Comparison of ENCODE assay signal across 13 cellular contexts in the genomic region with DNA sequence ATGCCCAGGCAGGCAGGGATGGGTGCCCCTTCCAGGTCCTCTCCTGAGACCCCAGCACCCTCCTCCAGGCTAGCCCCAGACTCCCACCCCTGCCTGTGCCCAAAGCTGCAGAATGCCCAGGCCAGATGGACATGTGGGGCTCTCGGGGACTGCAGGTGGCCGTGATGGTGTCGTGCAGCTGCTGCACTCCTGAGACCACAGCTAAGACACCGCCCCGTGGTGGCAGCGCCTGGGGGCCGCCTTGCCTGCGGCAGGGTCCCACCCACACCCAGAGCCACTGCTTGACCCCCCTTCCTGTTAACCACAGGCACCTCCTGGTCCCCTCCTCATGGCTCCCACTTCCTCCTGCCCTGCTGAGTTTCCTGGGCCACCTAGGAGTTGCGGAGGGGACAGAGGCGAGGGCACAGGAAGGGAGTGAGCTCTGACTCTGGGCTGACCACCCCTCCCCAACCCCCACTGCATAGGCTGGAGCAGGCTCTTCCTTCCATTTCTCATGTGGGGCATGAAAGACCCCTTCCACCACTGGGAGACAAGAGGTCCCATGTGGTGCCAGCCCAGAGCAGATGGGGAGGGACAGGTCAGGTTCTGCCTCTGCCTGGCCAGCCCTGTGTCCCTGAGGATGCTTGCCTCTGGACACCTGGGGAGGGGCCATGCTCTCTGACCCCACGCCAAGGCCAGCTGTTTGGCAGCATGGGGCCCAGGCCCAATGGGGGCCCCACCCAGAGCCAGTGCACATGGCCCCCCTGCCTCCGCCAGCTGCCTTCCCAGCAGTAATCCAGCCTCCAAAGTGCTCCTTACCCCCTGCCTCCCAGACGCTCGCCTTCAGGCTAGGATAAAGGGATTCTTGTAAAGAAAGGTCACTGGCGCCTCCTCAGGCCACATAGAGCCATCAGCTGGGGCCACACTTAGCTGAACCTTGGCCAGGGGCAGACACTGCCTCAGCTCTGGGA. TPM values are rescaled to one million over a fixed set of nuclear protein-coding genes. Genes with fewer than 3 reads are reported as not detected.
A peak's percentile ranks its signal among the peaks of the same experiment; 100 is the strongest.
DNase-seq lines count a peak whose midpoint lies in the region; ATAC-seq and TF ChIP-seq lines count a peak whose summit lies in the region.
"Had no signal": no experiment of that assay in that cellular context is flagged by ENCODE, and none has a peak within 500 bp of the region (broad histone marks: within the 10 kb centered on the region; RNA-seq: fewer than 3 reads in every experiment).

No MANE protein-coding gene starts in this region.

- TF ChIP-seq CTCF in WERI-Rb-1 (IDR thresholded peaks at IDR 0.05; ENCODE audit: low read depth, low read length): peak; percentile 33; the same call in 1 of the 2 replicates
- no peak for TF ChIP-seq CTCF in smooth muscle cell (IDR thresholded peaks at IDR 0.05; ENCODE audit: borderline replicate concordance, insufficient read depth, poor library complexity, severe bottlenecking)
- no peak for TF ChIP-seq CTCF in esophagus squamous epithelium (IDR thresholded peaks at IDR 0.05)

- TF ChIP-seq POLR2A in esophagus squamous epithelium (IDR thresholded peaks at IDR 0.05): no peak

- peak; percentile 4 for ATAC-seq in stimulated activated naive CD8-positive, alpha-beta T cell treated with anti-CD3 and anti-CD28 coated beads, Interleukin-15, amount 100 ng/mL, for 72 hours
- ATAC-seq in stimulated activated naive CD8-positive, alpha-beta T cell treated with anti-CD3 and anti-CD28 coated beads, Interleukin-15, Interleukin-2, amounts not matched to agents 100 U/mL and 50 U/mL, for 24 hours: no peak
- ATAC-seq in left colon (peak; percentile 32), aorta (ENCODE audit: low FRiP score) (no peak)
- ATAC-seq: activated CD4-positive, alpha-beta T cell treated with anti-CD3 and anti-CD28 coated beads for 36 hours had no signal

- H3K4me3 Mint-ChIP-seq in stimulated activated naive CD8-positive, alpha-beta T cell treated with anti-CD3 and anti-CD28 coated beads, Interleukin-15, amount 100 ng/mL, for 72 hours: no peak overlapping the region
- H3K4me3 Mint-ChIP-seq: activated CD4-positive, alpha-beta T cell treated with anti-CD3 and anti-CD28 coated beads for 36 hours; activated naive CD4-positive, alpha-beta T cell treated with anti-CD3 and anti-CD28 coated beads, Interleukin-2, amount 50 U/mL, for 24 hours had no signal

- intact Hi-C loops in left colon (cut with DNase I, micrococcal nuclease): no loop called here
- intact Hi-C loops in aorta (cut with DNase I): no loop called here
- intact Hi-C loops in esophagus squamous epithelium (cut with DNase I): no loop called here

- H3K9me3 Mint-ChIP-seq in stimulated activated naive CD8-positive, alpha-beta T cell treated with anti-CD3 and anti-CD28 coated beads, Interleukin-15, amount 100 ng/mL, for 72 hours: no peaks in the 10 kb centered on the region
- H3K9me3 Mint-ChIP-seq: activated naive CD4-positive, alpha-beta T cell treated with anti-CD3 and anti-CD28 coated beads, Interleukin-2, amount 50 U/mL, for 24 hours had no signal

- H3F3A ChIP-seq in smooth muscle cell (ENCODE audit: low read depth): no peaks in the 10 kb centered on the region

- H3K4me1 Mint-ChIP-seq in stimulated activated naive CD8-positive, alpha-beta T cell treated with anti-CD3 and anti-CD28 coated beads, Interleukin-15, amount 100 ng/mL, for 72 hours: peaks cover 51% of the 10 kb centered on the region
- H3K4me1 Mint-ChIP-seq: activated CD4-positive, alpha-beta T cell treated with anti-CD3 and anti-CD28 coated beads for 36 hours; activated naive CD4-positive, alpha-beta T cell treated with anti-CD3 and anti-CD28 coated beads, Interleukin-2, amount 50 U/mL, for 24 hours had no signal

- H3K27ac Mint-ChIP-seq in stimulated activated naive CD8-positive, alpha-beta T cell treated with anti-CD3 and anti-CD28 coated beads, Interleukin-15, amount 100 ng/mL, for 72 hours: peak overlapping the region; percentile 69 to 86
- H3K27ac Mint-ChIP-seq: activated CD4-positive, alpha-beta T cell treated with anti-CD3 and anti-CD28 coated beads for 36 hours; activated naive CD4-positive, alpha-beta T cell treated with anti-CD3 and anti-CD28 coated beads, Interleukin-2, amount 50 U/mL, for 24 hours had no signal

- H3K27ac ChIP-seq in WERI-Rb-1 (no peak overlapping the region), aorta (ENCODE audit: low read depth in 1 of 2, low read length in 2 of 2) (no peak overlapping the region), smooth muscle cell (ENCODE audit: low read depth) (no peak overlapping the region), esophagus squamous epithelium (peak overlapping the region in 1 of 4 donors; percentile 5)
- H3K27ac ChIP-seq: hepatocyte had no signal

- no peak overlapping the region for H2AFZ ChIP-seq in smooth muscle cell (ENCODE audit: low read depth)
- H2AFZ ChIP-seq: hepatocyte had no signal

- H4K20me1 ChIP-seq in smooth muscle cell (ENCODE audit: low read depth): peaks cover 97% of the 10 kb centered on the region

- DNase-seq in stimulated activated naive CD8-positive, alpha-beta T cell treated with anti-CD3 and anti-CD28 coated beads, Interleukin-15, amount 100 ng/mL, for 72 hours: no peak
- no peak for DNase-seq in stimulated activated naive CD8-positive, alpha-beta T cell treated with anti-CD3 and anti-CD28 coated beads, Interleukin-15, Interleukin-2, amounts not matched to agents 100 U/mL and 50 U/mL, for 24 hours
- DNase-seq in WERI-Rb-1 (no peak), left colon (peak in 1 of 2 donors; percentile 21), aorta (peak; percentile 35 to 70), smooth muscle cell (lab: John Stamatoyannopoulos, UW; ENCODE audit: unreplicated experiment) (no peak), NCI-H2171 treated with DMSO at 0.1 percent for 48 hours (lab: John Stamatoyannopoulos, UW) (no peak), esophagus squamous epithelium (lab: John Stamatoyannopoulos, UW) (no peak)
- DNase-seq: activated CD4-positive, alpha-beta T cell treated with anti-CD3 and anti-CD28 coated beads for 36 hours; effector CD8-positive, alpha-beta T cell; NCI-H2029 treated with DMSO at 0.1 percent for 48 hours had no signal

- H3K9me3 ChIP-seq in WERI-Rb-1 (ENCODE audit: severe bottlenecking): no peaks in the 10 kb centered on the region
- H3K9me3 ChIP-seq in aorta (ENCODE audit: control insufficient read depth, low read length): no peaks in the 10 kb centered on the region
- H3K9me3 ChIP-seq in smooth muscle cell (replicated peaks; ENCODE audit: low read depth): no peaks in the 10 kb centered on the region
- no peaks in the 10 kb centered on the region for H3K9me3 ChIP-seq in esophagus squamous epithelium

- no peaks in the 10 kb centered on the region for H3K27me3 ChIP-seq in WERI-Rb-1 (ENCODE audit: insufficient read depth, low read depth, severe bottlenecking)
- H3K27me3 ChIP-seq in aorta (ENCODE audit: control insufficient read depth in 1 of 2, insufficient read depth in 2 of 2, low read length in 1 of 2): no peaks in the 10 kb centered on the region
- no peaks in the 10 kb centered on the region for H3K27me3 ChIP-seq in smooth muscle cell (ENCODE audit: low read depth)
- no peaks in the 10 kb centered on the region for H3K27me3 ChIP-seq in esophagus squamous epithelium
- H3K27me3 ChIP-seq: hepatocyte had no signal

- H3K36me3 ChIP-seq in WERI-Rb-1 (no peaks in the 10 kb centered on the region), aorta (ENCODE audit: control insufficient read depth in 1 of 2, insufficient read depth in 2 of 2, low read length in 1 of 2) (no peaks in the 10 kb centered on the region), smooth muscle cell (ENCODE audit: low read depth) (no peaks in the 10 kb centered on the region), esophagus squamous epithelium (peaks cover 0 to 4% (median 0%) of the 10 kb centered on the region in 3 donors)

- H3K4me1 ChIP-seq in aorta (ENCODE audit: control insufficient read depth in 1 of 2, insufficient read depth in 2 of 2, low read length in 2 of 2) (no peaks in the 10 kb centered on the region), smooth muscle cell (ENCODE audit: low read depth) (peaks cover 4% of the 10 kb centered on the region), esophagus squamous epithelium (peaks cover 3 to 55% (median 7%) of the 10 kb centered on the region in 3 donors)

- peaks cover 14% of the 10 kb centered on the region for H3K79me2 ChIP-seq in smooth muscle cell (ENCODE audit: low read depth)
- H3K79me2 ChIP-seq: hepatocyte had no signal

- no peaks in the 10 kb centered on the region for H3K27me3 Mint-ChIP-seq in stimulated activated naive CD8-positive, alpha-beta T cell treated with anti-CD3 and anti-CD28 coated beads, Interleukin-15, amount 100 ng/mL, for 72 hours
- H3K27me3 Mint-ChIP-seq: activated CD4-positive, alpha-beta T cell treated with anti-CD3 and anti-CD28 coated beads for 36 hours; activated naive CD4-positive, alpha-beta T cell treated with anti-CD3 and anti-CD28 coated beads, Interleukin-2, amount 50 U/mL, for 24 hours had no signal

- H3K9ac ChIP-seq in smooth muscle cell (ENCODE audit: low read depth): no peak overlapping the region

- no peak overlapping the region for H3K4me3 ChIP-seq in WERI-Rb-1 (ENCODE audit: low read depth, low read length)
- H3K4me3 ChIP-seq in aorta (ENCODE audit: low read length in 2 of 2): no peak overlapping the region
- no peak overlapping the region for H3K4me3 ChIP-seq in smooth muscle cell
- H3K4me3 ChIP-seq in esophagus squamous epithelium: no peak overlapping the region
- H3K4me3 ChIP-seq: hepatocyte had no signal

- WGBS in aorta, 2 donors: 81 to 87% methylated on average over 14 to 15 of the region's 15 CpGs
- WGBS in smooth muscle cell (ENCODE audit: low lambda C conversion rate): 89% methylated on average over 13 of the region's 15 CpGs
- WGBS in esophagus squamous epithelium, 2 donors: 60% methylated on average over 1 of the region's 15 CpGs; no CpG with 5 or more reads in 1 of the 2 donors

- H3K4me2 ChIP-seq in smooth muscle cell: no peak overlapping the region
- H3K4me2 ChIP-seq: hepatocyte had no signal

RNA-seq across cellular contexts. Expression of a gene that starts 29.3 kb away (rescaled TPM):
- total RNA-seq in left colon: 10 to 100 TPM; 36.8 to 48.7 TPM
- total RNA-seq in aorta: 10 to 100 TPM; 64.1 to 69.1 TPM
- 10 to 100 TPM; 11.9 to 48.4 TPM for polyA plus RNA-seq in aorta
- 24.2 and 27.3 TPM in 2 replicates for total RNA-seq in smooth muscle cell
- 43.4 and 46.0 TPM in 2 replicates for polyA plus RNA-seq in smooth muscle cell
- total RNA-seq in esophagus squamous epithelium: 10 to 100 TPM; 11.9 to 30.9 (median 17.9) TPM

Comparison
In these comparisons a context has a peak if more than half of its experiments do, and no peak if none do; other contexts are left out.
1. ATAC-seq: peak in stimulated activated naive CD8-positive, alpha-beta T cell treated with anti-CD3 and anti-CD28 coated beads, Interleukin-15, amount 100 ng/mL, for 72 hours (single experiment) and left colon (single experiment); none in stimulated activated naive CD8-positive, alpha-beta T cell treated with anti-CD3 and anti-CD28 coated beads, Interleukin-15, Interleukin-2, amounts not matched to agents 100 U/mL and 50 U/mL, for 24 hours (single experiment) and aorta (single experiment).
2. DNase-seq: peak in aorta (2 of 2); none in stimulated activated naive CD8-positive, alpha-beta T cell treated with anti-CD3 and anti-CD28 coated beads, Interleukin-15, amount 100 ng/mL, for 72 hours (0 of 2), stimulated activated naive CD8-positive, alpha-beta T cell treated with anti-CD3 and anti-CD28 coated beads, Interleukin-15, Interleukin-2, amounts not matched to agents 100 U/mL and 50 U/mL, for 24 hours (single experiment), WERI-Rb-1 (single experiment), smooth muscle cell (single experiment), NCI-H2171 treated with DMSO at 0.1 percent for 48 hours (single experiment) and esophagus squamous epithelium (single experiment).